ENCODE assay signal across 8 cellular contexts in genomic region chr5:140112685-140113179, GRCh38. TPM values are rescaled to one million over a fixed set of nuclear protein-coding genes. Genes with fewer than 3 reads are reported as not detected.
DNase-seq lines count a peak whose midpoint lies in the region; ATAC-seq, FAIRE-seq and TF ChIP-seq lines count a peak whose summit lies in the region.

No MANE protein-coding gene starts in this region.

- WGBS in liver, result 40% methylated on average over 13 of the region's 13 CpGs
- 19% methylated on average over 13 of the region's 13 CpGs for WGBS in urinary bladder

- peaks cover 34% of the 10 kb centered on the region for H3K27me3 Mint-ChIP-seq in astrocyte (ENCODE audit: low read depth, unreplicated experiment)

- H3K4me3 ChIP-seq in left ventricle myocardium inferior (peak overlapping the region; percentile 81), astrocyte (ENCODE audit: insufficient read depth, low read depth, low read length) (peak overlapping the region; percentile 65), liver (ENCODE audit: low read depth in 1 of 3, low read length in 3 of 3) (peak overlapping the region in 1 of 3 donors; percentile 99), urinary bladder (ENCODE audit: low read depth, low read length) (peak overlapping the region; percentile 95)

- peak overlapping the region; percentile 80 for H3K4me3 Mint-ChIP-seq in astrocyte (ENCODE audit: unreplicated experiment)

- no peak overlapping the region for H3K27ac Mint-ChIP-seq in astrocyte (ENCODE audit: unreplicated experiment)

- H3K9me3 Mint-ChIP-seq in astrocyte (ENCODE audit: unreplicated experiment), result no peaks in the 10 kb centered on the region

- H3K9me3 ChIP-seq in left ventricle myocardium inferior (replicated peaks) (no peaks in the 10 kb centered on the region), astrocyte (ENCODE audit: insufficient read depth, low read depth, low read length) (no peaks in the 10 kb centered on the region), liver (ENCODE audit: control insufficient read depth in 4 of 4, low read length in 3 of 4) (no peaks in the 10 kb centered on the region)

- H3K4me1 Mint-ChIP-seq in astrocyte (ENCODE audit: low read depth, unreplicated experiment), result peaks cover 27% of the 10 kb centered on the region

- no peak for TF ChIP-seq RAD21 in liver (IDR thresholded peaks at IDR 0.05)

- no peaks in the 10 kb centered on the region for H3K27me3 ChIP-seq in left ventricle myocardium inferior (ENCODE audit: low read depth)
- peaks cover 37% of the 10 kb centered on the region for H3K27me3 ChIP-seq in astrocyte (ENCODE audit: insufficient read depth, low read length)
- H3K27me3 ChIP-seq in liver (ENCODE audit: control insufficient read depth in 4 of 4, insufficient read depth in 4 of 4, low read length in 3 of 4), result no peaks in the 10 kb centered on the region

- DNase-seq in left ventricle myocardium inferior, result no peak
- DNase-seq in left cardiac atrium, result no peak
- peak; percentile 18 for DNase-seq in astrocyte (ENCODE audit: low read depth)
- no peak for DNase-seq in cortex of kidney (lab: John Stamatoyannopoulos, UW)

- H3K27ac ChIP-seq in left ventricle myocardium inferior (replicated peaks) (peak overlapping the region; percentile 95), astrocyte (ENCODE audit: low read depth, low read length) (no peak overlapping the region), liver (ENCODE audit: low read depth in 1 of 2, low read length in 2 of 2) (peak overlapping the region; percentile 72 to 89), urinary bladder (ENCODE audit: low read depth) (no peak overlapping the region)

- H3K36me3 ChIP-seq in left ventricle myocardium inferior, result no peaks in the 10 kb centered on the region
- no peaks in the 10 kb centered on the region for H3K36me3 ChIP-seq in astrocyte (ENCODE audit: insufficient read depth, low read length)
- H3K36me3 ChIP-seq in liver (ENCODE audit: control insufficient read depth in 4 of 4, insufficient read depth in 3 of 4, low read depth in 1 of 4, low read length in 3 of 4), result no peaks in the 10 kb centered on the region
- H3K36me3 ChIP-seq in urinary bladder (ENCODE audit: insufficient read depth), result no peaks in the 10 kb centered on the region

- peaks cover 90% of the 10 kb centered on the region for H3K4me1 ChIP-seq in left ventricle myocardium inferior
- peaks cover 33% of the 10 kb centered on the region for H3K4me1 ChIP-seq in astrocyte (ENCODE audit: insufficient read depth, low read length)
- peaks cover 10 to 67% (median 44%) of the 10 kb centered on the region in 4 donors for H3K4me1 ChIP-seq in liver (ENCODE audit: control insufficient read depth in 4 of 4, insufficient read depth in 4 of 4, low read length in 3 of 4)
- no peaks in the 10 kb centered on the region for H3K4me1 ChIP-seq in urinary bladder (ENCODE audit: insufficient read depth)

- peaks cover 77% of the 10 kb centered on the region for H4K20me1 ChIP-seq in astrocyte (ENCODE audit: insufficient read depth, low read length)

- H3K9ac ChIP-seq in astrocyte (ENCODE audit: low read length) (peak overlapping the region; percentile 83), liver (ENCODE audit: low read depth in 1 of 2, low read length in 2 of 2) (peak overlapping the region in 1 of 2 donors; percentile 54)

- H3K79me2 ChIP-seq in astrocyte (ENCODE audit: insufficient read depth, low read length), result peaks cover 72% of the 10 kb centered on the region

- ATAC-seq in left cardiac atrium (no peak), GM18907 (IDR thresholded peaks at IDR 0.05; ENCODE audit: unreplicated experiment) (no peak), GM18861 (IDR thresholded peaks at IDR 0.05; ENCODE audit: unreplicated experiment) (no peak)

- no peaks in the 10 kb centered on the region for H3K36me3 Mint-ChIP-seq in astrocyte (ENCODE audit: low read depth, unreplicated experiment)

- no peak for FAIRE-seq in astrocyte (lab: Jason Lieb, UNC)

- H2AFZ ChIP-seq in astrocyte (ENCODE audit: low read depth, low read length), result no peak overlapping the region

- intact Hi-C loops in left ventricle myocardium inferior (cut with micrococcal nuclease), result no loop called here
- intact Hi-C loops in left cardiac atrium (cut with DNase I), result no loop called here

- no peak for TF ChIP-seq CTCF in left ventricle myocardium inferior (IDR thresholded peaks at IDR 0.05; ENCODE audit: borderline replicate concordance)
- no peak for TF ChIP-seq CTCF in astrocyte (IDR thresholded peaks at IDR 0.05; ENCODE audit: insufficient read depth, low read depth, low read length)
- no peak for TF ChIP-seq CTCF in liver (IDR thresholded peaks at IDR 0.05; ENCODE audit: low read depth, low read length, missing input control)

- H3K4me2 ChIP-seq in astrocyte (ENCODE audit: low read length), result peak overlapping the region; percentile 91

TF ChIP-seq in liver, 16 proteins besides CTCF, POLR2A, EP300 and RAD21:
- TF ChIP-seq GABPA (IDR thresholded peaks at IDR 0.05 in 1 of 2, conservative IDR thresholded peaks at IDR 0.05 in 1 of 2) (no peak), TAF1 (conservative IDR thresholded peaks at IDR 0.05) (no peak), HNF4A (conservative IDR thresholded peaks at IDR 0.05) (no peak), FOXA1 (IDR thresholded peaks at IDR 0.05) (no peak), JUND (IDR thresholded peaks at IDR 0.05) (no peak), MAX (IDR thresholded peaks at IDR 0.05) (no peak), YY1 (IDR thresholded peaks at IDR 0.05) (no peak), RXRA (IDR thresholded peaks at IDR 0.05) (no peak), SP1 (IDR thresholded peaks at IDR 0.05) (no peak), HNF4G (IDR thresholded peaks at IDR 0.05) (no peak), EGR1 (IDR thresholded peaks at IDR 0.05; ENCODE audit: low read depth in 2 of 2) (no peak), FOXA2 (IDR thresholded peaks at IDR 0.05) (no peak), ATF3 (IDR thresholded peaks at IDR 0.05) (no peak), NR2F2 (IDR thresholded peaks at IDR 0.05) (no peak)
- TF ChIP-seq, protein P1, sequence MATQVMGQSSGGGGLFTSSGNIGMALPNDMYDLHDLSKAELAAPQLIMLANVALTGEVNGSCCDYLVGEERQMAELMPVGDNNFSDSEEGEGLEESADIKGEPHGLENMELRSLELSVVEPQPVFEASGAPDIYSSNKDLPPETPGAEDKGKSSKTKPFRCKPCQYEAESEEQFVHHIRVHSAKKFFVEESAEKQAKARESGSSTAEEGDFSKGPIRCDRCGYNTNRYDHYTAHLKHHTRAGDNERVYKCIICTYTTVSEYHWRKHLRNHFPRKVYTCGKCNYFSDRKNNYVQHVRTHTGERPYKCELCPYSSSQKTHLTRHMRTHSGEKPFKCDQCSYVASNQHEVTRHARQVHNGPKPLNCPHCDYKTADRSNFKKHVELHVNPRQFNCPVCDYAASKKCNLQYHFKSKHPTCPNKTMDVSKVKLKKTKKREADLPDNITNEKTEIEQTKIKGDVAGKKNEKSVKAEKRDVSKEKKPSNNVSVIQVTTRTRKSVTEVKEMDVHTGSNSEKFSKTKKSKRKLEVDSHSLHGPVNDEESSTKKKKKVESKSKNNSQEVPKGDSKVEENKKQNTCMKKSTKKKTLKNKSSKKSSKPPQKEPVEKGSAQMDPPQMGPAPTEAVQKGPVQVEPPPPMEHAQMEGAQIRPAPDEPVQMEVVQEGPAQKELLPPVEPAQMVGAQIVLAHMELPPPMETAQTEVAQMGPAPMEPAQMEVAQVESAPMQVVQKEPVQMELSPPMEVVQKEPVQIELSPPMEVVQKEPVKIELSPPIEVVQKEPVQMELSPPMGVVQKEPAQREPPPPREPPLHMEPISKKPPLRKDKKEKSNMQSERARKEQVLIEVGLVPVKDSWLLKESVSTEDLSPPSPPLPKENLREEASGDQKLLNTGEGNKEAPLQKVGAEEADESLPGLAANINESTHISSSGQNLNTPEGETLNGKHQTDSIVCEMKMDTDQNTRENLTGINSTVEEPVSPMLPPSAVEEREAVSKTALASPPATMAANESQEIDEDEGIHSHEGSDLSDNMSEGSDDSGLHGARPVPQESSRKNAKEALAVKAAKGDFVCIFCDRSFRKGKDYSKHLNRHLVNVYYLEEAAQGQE (IDR thresholded peaks at IDR 0.05), result no peak
- TF ChIP-seq, protein P2, sequence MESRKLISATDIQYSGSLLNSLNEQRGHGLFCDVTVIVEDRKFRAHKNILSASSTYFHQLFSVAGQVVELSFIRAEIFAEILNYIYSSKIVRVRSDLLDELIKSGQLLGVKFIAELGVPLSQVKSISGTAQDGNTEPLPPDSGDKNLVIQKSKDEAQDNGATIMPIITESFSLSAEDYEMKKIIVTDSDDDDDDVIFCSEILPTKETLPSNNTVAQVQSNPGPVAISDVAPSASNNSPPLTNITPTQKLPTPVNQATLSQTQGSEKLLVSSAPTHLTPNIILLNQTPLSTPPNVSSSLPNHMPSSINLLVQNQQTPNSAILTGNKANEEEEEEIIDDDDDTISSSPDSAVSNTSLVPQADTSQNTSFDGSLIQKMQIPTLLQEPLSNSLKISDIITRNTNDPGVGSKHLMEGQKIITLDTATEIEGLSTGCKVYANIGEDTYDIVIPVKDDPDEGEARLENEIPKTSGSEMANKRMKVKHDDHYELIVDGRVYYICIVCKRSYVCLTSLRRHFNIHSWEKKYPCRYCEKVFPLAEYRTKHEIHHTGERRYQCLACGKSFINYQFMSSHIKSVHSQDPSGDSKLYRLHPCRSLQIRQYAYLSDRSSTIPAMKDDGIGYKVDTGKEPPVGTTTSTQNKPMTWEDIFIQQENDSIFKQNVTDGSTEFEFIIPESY (IDR thresholded peaks at IDR 0.05), result no peak

RNA-seq across cellular contexts. Expression of gene PURA, which starts 1.2 kb away (rescaled TPM):
- 26.6 TPM for total RNA-seq in left ventricle myocardium inferior
- total RNA-seq in left cardiac atrium, result 10 to 100 TPM; 27.3 to 27.4 TPM
- total RNA-seq in astrocyte, result 9.1 and 9.2 TPM in 2 replicates
- 10 to 100 TPM in 1 of 2 donors, 1 to 10 TPM in 1; 6.9 to 14.7 TPM for total RNA-seq in liver
- polyA plus RNA-seq in liver, result 1 to 10 TPM; 2.8 to 4.3 TPM
- 34.5 TPM for total RNA-seq in urinary bladder
- polyA plus RNA-seq in urinary bladder, result 9.6 TPM

RNA-seq across cellular contexts. Expression of gene IGIP, which starts 13.0 kb away (rescaled TPM):
- 12.0 TPM for total RNA-seq in left ventricle myocardium inferior
- 10 to 100 TPM; 12.3 to 14.4 TPM for total RNA-seq in left cardiac atrium
- total RNA-seq in astrocyte, result 2.4 and 2.6 TPM in 2 replicates
- 10 to 100 TPM in 1 of 2 donors, 1 to 10 TPM in 1; 4.1 to 11.8 TPM for total RNA-seq in liver
- 1 to 10 TPM; 2.3 to 3.3 TPM for polyA plus RNA-seq in liver
- total RNA-seq in urinary bladder, result 25.0 TPM
- polyA plus RNA-seq in urinary bladder, result 9.0 TPM

Comparison
In these comparisons a context has a peak if more than half of its experiments do, and no peak if none do; other contexts are left out.
1. H3K27ac ChIP-seq: peak in left ventricle myocardium inferior (single experiment) and liver (2 of 2); none in astrocyte (single experiment) and urinary bladder (single experiment).